14 cellular contexts compared by ENCODE assay signal in the genomic region with DNA sequence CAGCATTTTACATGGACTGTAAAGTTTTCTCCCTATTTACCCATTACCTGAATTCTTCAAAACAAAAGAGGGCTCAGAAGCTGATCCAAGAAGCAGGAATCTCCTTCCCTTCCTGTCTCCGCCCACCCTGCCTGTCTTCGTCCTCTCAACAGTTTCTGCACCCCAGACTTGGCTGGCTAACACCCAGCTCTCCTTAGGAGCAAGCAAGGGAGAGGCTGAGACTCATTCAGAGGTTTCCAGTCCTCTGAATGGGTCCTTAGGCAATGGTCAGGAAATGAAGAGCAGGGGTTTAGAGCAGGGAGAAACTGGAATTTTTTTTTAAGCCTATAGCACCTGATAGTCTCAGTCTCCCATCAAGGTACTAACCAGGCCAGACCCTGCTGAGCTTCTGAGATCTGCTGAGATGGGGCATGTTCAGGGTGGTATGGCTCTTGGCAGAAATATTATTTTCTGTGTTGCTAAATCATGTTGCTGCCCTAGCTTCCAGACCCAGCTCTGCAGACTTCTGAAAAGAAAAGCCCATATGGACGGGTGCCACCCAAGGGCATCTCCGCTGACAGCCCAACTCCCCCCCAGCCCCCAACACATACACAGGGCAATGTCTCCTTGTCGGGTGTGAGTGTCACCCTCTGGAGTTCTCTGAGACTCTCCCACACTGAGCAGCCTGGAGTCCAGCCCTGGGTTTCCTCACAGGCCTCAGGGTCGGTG.
A peak's percentile ranks its signal among the peaks of the same experiment; 100 is the strongest.
DNase-seq lines count a peak whose midpoint lies in the region; ATAC-seq and TF ChIP-seq lines count a peak whose summit lies in the region.
"Had no signal": no experiment of that assay in that cellular context is flagged by ENCODE, and none has a peak within 500 bp of the region (broad histone marks: within the 10 kb centered on the region; RNA-seq: fewer than 3 reads in every experiment).

No MANE protein-coding gene starts in this region.

- no peaks in the 10 kb centered on the region for H3K36me3 Mint-ChIP-seq in glutamatergic neuron (ENCODE audit: unreplicated experiment)

- H3K4me3 Mint-ChIP-seq in glutamatergic neuron (ENCODE audit: unreplicated experiment), result no peak overlapping the region
- H3K4me3 Mint-ChIP-seq: CD4-positive, alpha-beta T cell had no signal

- POLR2A ChIA-PET in PC-9 (lab: Charles Lee; ENCODE audit: unreplicated experiment), result no interaction called here

- H3K9me2 ChIP-seq in PC-9 (ENCODE audit: insufficient read depth), result no peaks in the 10 kb centered on the region

- no peaks in the 10 kb centered on the region for H4K20me1 ChIP-seq in PC-9 (ENCODE audit: insufficient read depth)

- TF ChIP-seq CTCF in PC-9 (conservative IDR thresholded peaks at IDR 0.05) (no peak), esophagus squamous epithelium (IDR thresholded peaks at IDR 0.05) (no peak), gastrocnemius medialis (IDR thresholded peaks at IDR 0.05 in 4 of 5, conservative IDR thresholded peaks at IDR 0.05 in 1 of 5) (no peak), glutamatergic neuron (IDR thresholded peaks at IDR 0.05; ENCODE audit: partially characterized antibody, unreplicated experiment) (no peak)

- H3K79me2 ChIP-seq in PC-9 (ENCODE audit: low read depth), result no peaks in the 10 kb centered on the region

- H2AFZ ChIP-seq in PC-9, result no peak overlapping the region

- TF ChIP-seq POLR2A in esophagus squamous epithelium (IDR thresholded peaks at IDR 0.05), result no peak
- TF ChIP-seq POLR2A in gastrocnemius medialis (IDR thresholded peaks at IDR 0.05), result no peak

- no peaks in the 10 kb centered on the region for H3K27me3 ChIP-seq in PC-9 (ENCODE audit: insufficient read depth, low read depth)
- H3K27me3 ChIP-seq in esophagus squamous epithelium, result no peaks in the 10 kb centered on the region
- no peaks in the 10 kb centered on the region for H3K27me3 ChIP-seq in gastrocnemius medialis

- H3K4me1 ChIP-seq in PC-9 (replicated peaks; ENCODE audit: insufficient read depth), result peaks cover 47% of the 10 kb centered on the region
- H3K4me1 ChIP-seq in esophagus squamous epithelium, result peaks cover 42 to 75% (median 61%) of the 10 kb centered on the region in 3 donors
- peaks cover 56 to 71% of the 10 kb centered on the region in 2 donors for H3K4me1 ChIP-seq in gastrocnemius medialis

- peaks cover 14% of the 10 kb centered on the region; the same call in 1 of the 2 replicates for H3F3A ChIP-seq in PC-9 (ENCODE audit: insufficient read depth, low read depth)

- CTCF ChIA-PET in PC-9 (lab: Charles Lee), result no interaction called here

- no TSS peak for BruUV-seq in PC-9 (replicated peaks; lab: Mats Ljungman, UMichigan)

- ATAC-seq in gastrocnemius medialis, result no peak
- no peak for ATAC-seq in GM19452 (IDR thresholded peaks at IDR 0.05; ENCODE audit: unreplicated experiment)

- H3K9me3 Mint-ChIP-seq in glutamatergic neuron (ENCODE audit: unreplicated experiment), result no peaks in the 10 kb centered on the region
- H3K9me3 Mint-ChIP-seq: CD4-positive, alpha-beta T cell had no signal

- peaks cover 2% of the 10 kb centered on the region for H3K4me1 Mint-ChIP-seq in glutamatergic neuron (ENCODE audit: low read depth, unreplicated experiment)

- in situ Hi-C loops in gastrocnemius medialis (cut with MboI; ENCODE audit: low sequenced_read_pairs in 4 of 4), result loop anchor here (25.0 kb wide), 1 partner anchor 477 kb away; the partner anchor contains the start of gene CST3 (in 4 of the 4)

- H3K27ac Mint-ChIP-seq in glutamatergic neuron (ENCODE audit: unreplicated experiment), result no peak overlapping the region
- H3K27ac Mint-ChIP-seq: CD4-positive, alpha-beta T cell had no signal

- H3K36me3 ChIP-seq in PC-9 (ENCODE audit: low read depth) (no peaks in the 10 kb centered on the region), esophagus squamous epithelium (no peaks in the 10 kb centered on the region), gastrocnemius medialis (no peaks in the 10 kb centered on the region)

- 31 to 44% methylated on average over 4 of the region's 6 CpGs for WGBS in esophagus squamous epithelium, 2 donors

- peak; percentile 28 for DNase-seq in EH (ENCODE audit: low read depth)
- no peak for DNase-seq in PC-9
- no peak for DNase-seq in esophagus squamous epithelium (lab: John Stamatoyannopoulos, UW)
- DNase-seq in gastrocnemius medialis, result no peak
- no peak for DNase-seq in glutamatergic neuron
- no peak for DNase-seq in RPMI8226
- DNase-seq in cerebellum (ENCODE audit: low spot score), result no peak
- DNase-seq: activated CD8-positive, alpha-beta memory T cell treated with anti-CD3 and anti-CD28 coated beads, Interleukin-2, amount 50 U/mL, for 48 hours; anterior cingulate cortex; CD4-positive, alpha-beta T cell; NCI-H1105; NCI-H526 treated with DMSO at 0.1 percent for 48 hours; retina had no signal

- H3K27me3 Mint-ChIP-seq in glutamatergic neuron (ENCODE audit: unreplicated experiment), result peaks cover 6% of the 10 kb centered on the region
- H3K27me3 Mint-ChIP-seq: CD4-positive, alpha-beta T cell had no signal

- H3K4me2 ChIP-seq in PC-9, result peak overlapping the region; percentile 23

- H3K4me3 ChIP-seq in PC-9, result no peak overlapping the region
- no peak overlapping the region for H3K4me3 ChIP-seq in esophagus squamous epithelium
- no peak overlapping the region for H3K4me3 ChIP-seq in gastrocnemius medialis

- H3K9me3 ChIP-seq in PC-9 (ENCODE audit: insufficient read depth, low read depth), result no peaks in the 10 kb centered on the region
- no peaks in the 10 kb centered on the region for H3K9me3 ChIP-seq in esophagus squamous epithelium
- H3K9me3 ChIP-seq in gastrocnemius medialis, result no peaks in the 10 kb centered on the region

- intact Hi-C loops in PC-9 (cut with micrococcal nuclease; ENCODE audit: unreplicated experiment) (no loop called here), esophagus squamous epithelium (cut with DNase I) (no loop called here), gastrocnemius medialis (cut with DNase I; ENCODE audit: low total_unique reads) (loop anchor here (5.0 kb wide), 2 partner anchors 113 to 1892 kb away; partner anchors contain the start of gene THBD)

- H3K27ac ChIP-seq in PC-9 (peak overlapping the region; percentile 20; the same call in 1 of the 2 replicates), esophagus squamous epithelium (peak overlapping the region; percentile 79 to 84 (median 82)), gastrocnemius medialis (peak overlapping the region; percentile 77 to 83 (median 78))

Comparison
In these comparisons a context has a peak if more than half of its experiments do, and no peak if none do; other contexts are left out.
1. H3K27ac ChIP-seq: peak in every context shown above with its lines; median percentile 82 in esophagus squamous epithelium; 78 in gastrocnemius medialis; 20 in PC-9.